8 cellular contexts compared by ENCODE assay signal in genomic region chr19:12794196-12794921, GRCh38. TPM values are rescaled to one million over a fixed set of nuclear protein-coding genes. Genes with fewer than 3 reads are reported as not detected.
DNase-seq lines count a peak whose midpoint lies in the region; TF ChIP-seq lines count a peak whose summit lies in the region.

No MANE protein-coding gene starts in this region.

- H3K4me3 Mint-ChIP-seq in CD14-positive monocyte = peak overlapping the region; percentile 84 to 87
- peak overlapping the region; percentile 84 for H3K4me3 Mint-ChIP-seq in neural crest cell

- peaks cover 36% of the 10 kb centered on the region for H3F3A ChIP-seq in MM.1S (ENCODE audit: insufficient read depth, low read length)

- H3K4me1 ChIP-seq in MM.1S (ENCODE audit: low read length) (peaks cover 17% of the 10 kb centered on the region), duodenal mucosa (ENCODE audit: control insufficient read depth in 1 of 2, insufficient read depth in 2 of 2, low read length in 2 of 2) (peaks cover 24 to 27% of the 10 kb centered on the region in 2 donors)

- H3K9ac ChIP-seq in MM.1S (ENCODE audit: low read length) (peak overlapping the region; percentile 94), duodenal mucosa (ENCODE audit: low read depth in 1 of 2, low read length in 2 of 2) (peak overlapping the region; percentile 99 to 100)

- H3K27me3 ChIP-seq in MM.1S (replicated peaks; ENCODE audit: insufficient read depth, low read length) = no peaks in the 10 kb centered on the region
- H3K27me3 ChIP-seq in duodenal mucosa (ENCODE audit: control insufficient read depth in 1 of 2, insufficient read depth in 2 of 2, low read length in 2 of 2) = no peaks in the 10 kb centered on the region

- intact Hi-C loops in CD14-positive monocyte (cut with micrococcal nuclease) = loop anchor here (2.0 to 10.0 kb wide), 5 partner anchors 16 to 358 kb away; partner anchors contain the start of genes CALR (in 1 of the 2), IER2 (in 1 of the 2), MAN2B1 (in 1 of the 2) and STX10 (in 1 of the 2)

- no peak for DNase-seq in CD14-positive monocyte (ENCODE audit: low spot score)
- DNase-seq in MM.1S = no peak
- DNase-seq in neural crest cell (ENCODE audit: low read depth, low spot score) = no peak
- no peak for DNase-seq in NCI-H2029 treated with DMSO at 0.1 percent for 48 hours (lab: John Stamatoyannopoulos, UW)
- no peak for DNase-seq in hepatic stellate cell (ENCODE audit: low spot score)
- no peak for DNase-seq in GM20000 (ENCODE audit: low spot score)
- DNase-seq in COR-L47 (lab: John Stamatoyannopoulos, UW) = no peak

- H3K27me3 Mint-ChIP-seq in CD14-positive monocyte (ENCODE audit: low read depth in 3 of 3) = peaks cover 0 to 4% (median 0%) of the 10 kb centered on the region in 3 donors
- peaks cover 18% of the 10 kb centered on the region for H3K27me3 Mint-ChIP-seq in neural crest cell (ENCODE audit: low read depth)

- H3K9me2 ChIP-seq in MM.1S (replicated peaks; ENCODE audit: insufficient read depth, low read length) = no peaks in the 10 kb centered on the region

- peaks cover 0 to 9% (median 0%) of the 10 kb centered on the region in 7 donors for H3K9me3 Mint-ChIP-seq in CD14-positive monocyte
- H3K9me3 Mint-ChIP-seq in neural crest cell = no peaks in the 10 kb centered on the region

- H3K27ac ChIP-seq in MM.1S (ENCODE audit: low read length) = peak overlapping the region; percentile 97
- H3K27ac ChIP-seq in duodenal mucosa (ENCODE audit: low read depth, low read length) = peak overlapping the region; percentile 100

- H3K4me1 Mint-ChIP-seq in CD14-positive monocyte (peaks cover 31% of the 10 kb centered on the region), neural crest cell (peaks cover 36% of the 10 kb centered on the region)

- peak overlapping the region; percentile 43; the same call in 1 of the 2 replicates for H2AFZ ChIP-seq in MM.1S (ENCODE audit: low read length)

- H3K9me3 ChIP-seq in MM.1S (replicated peaks; ENCODE audit: insufficient read depth, low read length) = no peaks in the 10 kb centered on the region
- no peaks in the 10 kb centered on the region for H3K9me3 ChIP-seq in duodenal mucosa (ENCODE audit: control insufficient read depth in 1 of 2, low read length in 2 of 2)

- H3K79me2 ChIP-seq in MM.1S (ENCODE audit: low read length) = peaks cover 15% of the 10 kb centered on the region

- no peaks in the 10 kb centered on the region for H4K20me1 ChIP-seq in MM.1S (ENCODE audit: insufficient read depth, low read length)

- H3K36me3 Mint-ChIP-seq in CD14-positive monocyte (peaks cover 2 to 17% of the 10 kb centered on the region in 2 donors), neural crest cell (ENCODE audit: low read depth) (no peaks in the 10 kb centered on the region)

- H3K36me3 ChIP-seq in MM.1S (replicated peaks; ENCODE audit: insufficient read depth, low read length) (no peaks in the 10 kb centered on the region), duodenal mucosa (ENCODE audit: control insufficient read depth in 1 of 2, insufficient read depth in 2 of 2, low read length in 2 of 2) (peaks cover under 1 to 2% of the 10 kb centered on the region in 2 donors)

- TF ChIP-seq CTCF in CD14-positive monocyte (IDR thresholded peaks at IDR 0.05) (no peak), MM.1S (IDR thresholded peaks at IDR 0.05; ENCODE audit: low read length) (no peak), neural crest cell (conservative IDR thresholded peaks at IDR 0.05) (no peak), GM20000 (IDR thresholded peaks at IDR 0.05; ENCODE audit: extremely low read depth, missing control alignments) (no peak)

- H3K4me2 ChIP-seq in MM.1S (ENCODE audit: low read depth, low read length) = peak overlapping the region; percentile 99

- peak overlapping the region; percentile 93 for H3K4me3 ChIP-seq in MM.1S (ENCODE audit: low read length)
- H3K4me3 ChIP-seq in duodenal mucosa (ENCODE audit: low read depth in 1 of 2, low read length in 2 of 2) = peak overlapping the region; percentile 61 to 95

- H3K27ac Mint-ChIP-seq in CD14-positive monocyte (peak overlapping the region; percentile 91 to 100 (median 95)), neural crest cell (ENCODE audit: unreplicated experiment) (no peak overlapping the region)

RNA-seq across cellular contexts. Expression of gene JUNB, which starts 3.1 kb away (rescaled TPM):
- 1,000 to 10,000 TPM; 1,279 to 1,468 TPM for polyA plus RNA-seq in CD14-positive monocyte
- total RNA-seq in neural crest cell = 9.3 and 9.6 TPM in 2 replicates

RNA-seq across cellular contexts. Expression of gene PRDX2, which starts 7.2 kb away (rescaled TPM):
- 10 to 100 TPM; 46.7 to 71.5 TPM for polyA plus RNA-seq in CD14-positive monocyte
- total RNA-seq in neural crest cell = 651 and 672 TPM in 2 replicates

RNA-seq across cellular contexts. Expression of gene THSD8, which starts 7.5 kb away (rescaled TPM):
- 1 to 10 TPM in 1 of 2 donors, not detected in 1; 4.0 TPM for polyA plus RNA-seq in CD14-positive monocyte
- 34.7 and 49.1 TPM in 2 replicates for total RNA-seq in neural crest cell

RNA-seq across cellular contexts. Expression of gene RNASEH2A, which starts 12.0 kb away (rescaled TPM):
- polyA plus RNA-seq in CD14-positive monocyte = 10 to 100 TPM; 15.2 to 21.5 TPM
- 74.5 and 87.4 TPM in 2 replicates for total RNA-seq in neural crest cell

RNA-seq across cellular contexts. Expression of gene HOOK2, which starts 19.0 kb away (rescaled TPM):
- 1 to 10 TPM in 1 of 2 donors, under 1 TPM in 1; 0.55 to 1.1 TPM for polyA plus RNA-seq in CD14-positive monocyte
- total RNA-seq in neural crest cell = 27.9 and 28.8 TPM in 2 replicates
